Comparison of ENCODE assay signal across 10 cellular contexts in the genomic region with DNA sequence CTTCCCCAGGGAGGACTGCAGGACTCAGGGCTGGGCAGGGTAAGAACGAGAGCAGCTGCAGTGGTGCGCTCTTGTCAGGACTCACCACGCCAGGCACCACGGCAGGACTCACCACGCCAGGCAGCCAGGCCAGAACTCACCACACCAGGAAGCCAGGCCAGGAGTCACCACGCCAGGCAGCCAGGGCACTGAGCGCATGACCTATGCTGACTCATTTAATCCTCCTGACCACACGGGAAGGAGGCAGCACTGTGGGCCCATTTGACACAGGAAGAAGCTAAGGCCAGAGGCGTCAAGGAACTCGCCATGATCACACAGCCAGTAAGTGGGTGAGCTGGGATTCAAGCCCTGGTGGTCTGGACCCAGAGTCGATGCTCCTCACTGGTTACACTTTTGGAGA.
DNase-seq lines count a peak whose midpoint lies in the region; ATAC-seq, FAIRE-seq and TF ChIP-seq lines count a peak whose summit lies in the region.
"Had no signal": no experiment of that assay in that cellular context is flagged by ENCODE, and none has a peak within 500 bp of the region (broad histone marks: within the 10 kb centered on the region; RNA-seq: fewer than 3 reads in every experiment).

No MANE protein-coding gene starts in this region.

- H3K9me3 ChIP-seq in K562 (replicated peaks; ENCODE audit: control insufficient read depth, insufficient read depth, low read depth, low read length) = no peaks in the 10 kb centered on the region
- H3K9me3 ChIP-seq: right lobe of liver had no signal

- DNase-seq in EH (ENCODE audit: low read depth) = peak; percentile 67
- DNase-seq in MV-4-11 (lab: John Stamatoyannopoulos, UW) = peak; percentile 83
- DNase-seq in K562 (ENCODE audit: extremely low read depth in 1 of 4, low spot score in 3 of 4) = peak in 1 of 4 experiments; percentile 20
- no peak for DNase-seq in nephron progenitor cell
- no peak for DNase-seq in NCI-H1092 (lab: John Stamatoyannopoulos, UW)
- DNase-seq in NCI-H524 (lab: John Stamatoyannopoulos, UW) = no peak
- DNase-seq in cerebellar nuclear complex (lab: John Stamatoyannopoulos, UW) = no peak
- DNase-seq in NCI-H1694 treated with DMSO at 0.1 percent for 48 hours (lab: John Stamatoyannopoulos, UW) = no peak
- DNase-seq: Kasumi-1, right lobe of liver had no signal

- CTCF ChIA-PET in K562 (lab: Yijun Ruan, JAX; ENCODE audit: low intra/inter-chr PET ratio) = no interaction called here

- ATAC-seq in K562 = peak; percentile 37; the same call in 1 of the 3 replicates

- H3K4me1 ChIP-seq in K562 (replicated peaks in 1 of 2; ENCODE audit: control insufficient read depth in 2 of 2, insufficient read depth in 2 of 2, low read length in 2 of 2) = peaks cover 0 to 11% of the 10 kb centered on the region in 2 experiments; a peak in 1 of 5 replicates
- H3K4me1 ChIP-seq: right lobe of liver had no signal

- peak overlapping the region in 1 of 2 experiments; percentile 61; a peak in 1 of 4 replicates for H3K9ac ChIP-seq in K562 (ENCODE audit: insufficient read depth in 1 of 2, low read depth in 2 of 2, low read length in 2 of 2)

- H3K79me2 ChIP-seq in K562 (ENCODE audit: control insufficient read depth, insufficient read depth, low read length) = no peaks in the 10 kb centered on the region

- peaks cover 23% of the 10 kb centered on the region for H3K36me3 Mint-ChIP-seq in nephron progenitor cell (ENCODE audit: low read depth)

- no peak overlapping the region for H3K4me3 Mint-ChIP-seq in nephron progenitor cell

- H3K27ac Mint-ChIP-seq in nephron progenitor cell = peak overlapping the region; percentile 48

- H3K9me3 Mint-ChIP-seq in nephron progenitor cell = no peaks in the 10 kb centered on the region

- peaks cover 4% of the 10 kb centered on the region; the same call in 1 of the 3 replicates for H3K36me3 ChIP-seq in K562 (ENCODE audit: control insufficient read depth, insufficient read depth, low read length)

- no peak overlapping the region for H2AFZ ChIP-seq in K562 (ENCODE audit: low read depth, low read length)

- no peaks in the 10 kb centered on the region for H3K4me1 Mint-ChIP-seq in nephron progenitor cell

- no peak overlapping the region for H3K27ac ChIP-seq in K562 (ENCODE audit: extremely low read depth, low read depth, low read length)
- H3K27ac ChIP-seq: right lobe of liver had no signal

- H3K4me3 ChIP-seq in K562 = no peak overlapping the region
- H3K4me3 ChIP-seq: right lobe of liver had no signal

- H3K9me1 ChIP-seq in K562 (ENCODE audit: control insufficient read depth, insufficient read depth, low read length) = peaks cover 2% of the 10 kb centered on the region

- BruUV-seq in K562 (replicated peaks; lab: Mats Ljungman, UMichigan) = no TSS peak

- TF ChIP-seq POLR2A in K562 (conservative IDR thresholded peaks at IDR 0.05) = no peak

- no peak for TF ChIP-seq EP300 in K562 (IDR thresholded peaks at IDR 0.05; ENCODE audit: low read length)

- H3K27me3 Mint-ChIP-seq in nephron progenitor cell (ENCODE audit: low read depth, poor library complexity) = no peaks in the 10 kb centered on the region

- no peak for FAIRE-seq in K562 (lab: Jason Lieb, UNC)

- intact Hi-C loops in K562 (cut with micrococcal nuclease) = loop anchor here (10.0 kb wide), 1 partner anchor 466 kb away; no protein-coding TSS in a partner anchor

- H4K20me1 ChIP-seq in K562 (replicated peaks; ENCODE audit: control insufficient read depth, insufficient read depth, low read length) = peaks cover 11% of the 10 kb centered on the region; the same call in 1 of the 2 replicates

- no peak overlapping the region for H3K4me2 ChIP-seq in K562 (ENCODE audit: insufficient read depth, low read length)

- no peaks in the 10 kb centered on the region for H3K27me3 ChIP-seq in K562 (ENCODE audit: control insufficient read depth in 2 of 2, insufficient read depth in 2 of 2, low read length in 2 of 2)
- H3K27me3 ChIP-seq: right lobe of liver had no signal

- TF ChIP-seq RAD21 in K562 (CRISPR knock-in tag; conservative IDR thresholded peaks at IDR 0.05 in 1 of 2, IDR thresholded peaks at IDR 0.05 in 1 of 2) = no peak

- WGBS in K562 (ENCODE audit: insufficient coverage, low coverage, missing lambda C conversion rate) = 49% methylated on average over 11 of the region's 11 CpGs

- in situ Hi-C loops in K562 (cut with MboI) = no loop called here

- TF ChIP-seq CTCF in K562 (IDR thresholded peaks at IDR 0.05 in 2 of 3, conservative IDR thresholded peaks at IDR 0.05 in 1 of 3; ENCODE audit: insufficient read depth in 2 of 3, low read depth in 1 of 3, low read length in 3 of 3) (no peak), nephron progenitor cell (IDR thresholded peaks at IDR 0.05) (no peak)

- POLR2A ChIA-PET in K562 (lab: Yijun Ruan, JAX) = interaction anchor here (0.7 kb wide), 1 partner anchor 263 kb away, joined by 3 read pairs; no protein-coding TSS in a partner anchor

TF ChIP-seq in K562, 482 proteins besides CTCF, POLR2A, EP300 and RAD21:
- no peak for TF ChIP-seq JUND (IDR thresholded peaks at IDR 0.05; ENCODE audit: borderline replicate concordance, low read depth, low read length)
- TF ChIP-seq JUND (tag; IDR thresholded peaks at IDR 0.05; ENCODE audit: borderline replicate concordance, low read depth, low read length) = no peak
- TF ChIP-seq ARHGAP35 (IDR thresholded peaks at IDR 0.05; ENCODE audit: partially characterized antibody) = no peak
- peak; percentile 73 for TF ChIP-seq FOSL1 (tag; conservative IDR thresholded peaks at IDR 0.05)
- TF ChIP-seq, protein P1, sequence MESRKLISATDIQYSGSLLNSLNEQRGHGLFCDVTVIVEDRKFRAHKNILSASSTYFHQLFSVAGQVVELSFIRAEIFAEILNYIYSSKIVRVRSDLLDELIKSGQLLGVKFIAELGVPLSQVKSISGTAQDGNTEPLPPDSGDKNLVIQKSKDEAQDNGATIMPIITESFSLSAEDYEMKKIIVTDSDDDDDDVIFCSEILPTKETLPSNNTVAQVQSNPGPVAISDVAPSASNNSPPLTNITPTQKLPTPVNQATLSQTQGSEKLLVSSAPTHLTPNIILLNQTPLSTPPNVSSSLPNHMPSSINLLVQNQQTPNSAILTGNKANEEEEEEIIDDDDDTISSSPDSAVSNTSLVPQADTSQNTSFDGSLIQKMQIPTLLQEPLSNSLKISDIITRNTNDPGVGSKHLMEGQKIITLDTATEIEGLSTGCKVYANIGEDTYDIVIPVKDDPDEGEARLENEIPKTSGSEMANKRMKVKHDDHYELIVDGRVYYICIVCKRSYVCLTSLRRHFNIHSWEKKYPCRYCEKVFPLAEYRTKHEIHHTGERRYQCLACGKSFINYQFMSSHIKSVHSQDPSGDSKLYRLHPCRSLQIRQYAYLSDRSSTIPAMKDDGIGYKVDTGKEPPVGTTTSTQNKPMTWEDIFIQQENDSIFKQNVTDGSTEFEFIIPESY (CRISPR knock-in tag; IDR thresholded peaks at IDR 0.05) = peak; percentile 42; the same call in 1 of the 2 replicates
- TF ChIP-seq, protein P2, sequence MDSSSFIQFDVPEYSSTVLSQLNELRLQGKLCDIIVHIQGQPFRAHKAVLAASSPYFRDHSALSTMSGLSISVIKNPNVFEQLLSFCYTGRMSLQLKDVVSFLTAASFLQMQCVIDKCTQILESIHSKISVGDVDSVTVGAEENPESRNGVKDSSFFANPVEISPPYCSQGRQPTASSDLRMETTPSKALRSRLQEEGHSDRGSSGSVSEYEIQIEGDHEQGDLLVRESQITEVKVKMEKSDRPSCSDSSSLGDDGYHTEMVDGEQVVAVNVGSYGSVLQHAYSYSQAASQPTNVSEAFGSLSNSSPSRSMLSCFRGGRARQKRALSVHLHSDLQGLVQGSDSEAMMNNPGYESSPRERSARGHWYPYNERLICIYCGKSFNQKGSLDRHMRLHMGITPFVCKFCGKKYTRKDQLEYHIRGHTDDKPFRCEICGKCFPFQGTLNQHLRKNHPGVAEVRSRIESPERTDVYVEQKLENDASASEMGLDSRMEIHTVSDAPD (CRISPR knock-in tag; IDR thresholded peaks at IDR 0.05) = 0 out of 2 replicates have a peak, but pooled peaks have one; percentile 61
- peak; percentile 28; the same call in 1 of the 2 replicates for TF ChIP-seq NFE2 (IDR thresholded peaks at IDR 0.05; ENCODE audit: low read depth)
- TF ChIP-seq ZFP36 (IDR thresholded peaks at IDR 0.05; ENCODE audit: low read depth, low read length, partially characterized antibody) = peak; percentile 26
- TF ChIP-seq, protein P3, sequence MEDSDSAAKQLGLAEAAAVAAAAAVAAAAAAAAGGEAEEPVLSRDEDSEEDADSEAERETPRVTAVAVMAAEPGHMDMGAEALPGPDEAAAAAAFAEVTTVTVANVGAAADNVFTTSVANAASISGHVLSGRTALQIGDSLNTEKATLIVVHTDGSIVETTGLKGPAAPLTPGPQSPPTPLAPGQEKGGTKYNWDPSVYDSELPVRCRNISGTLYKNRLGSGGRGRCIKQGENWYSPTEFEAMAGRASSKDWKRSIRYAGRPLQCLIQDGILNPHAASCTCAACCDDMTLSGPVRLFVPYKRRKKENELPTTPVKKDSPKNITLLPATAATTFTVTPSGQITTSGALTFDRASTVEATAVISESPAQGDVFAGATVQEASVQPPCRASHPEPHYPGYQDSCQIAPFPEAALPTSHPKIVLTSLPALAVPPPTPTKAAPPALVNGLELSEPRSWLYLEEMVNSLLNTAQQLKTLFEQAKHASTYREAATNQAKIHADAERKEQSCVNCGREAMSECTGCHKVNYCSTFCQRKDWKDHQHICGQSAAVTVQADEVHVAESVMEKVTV (CRISPR knock-in tag; IDR thresholded peaks at IDR 0.05) = no peak
- TF ChIP-seq NR2C2 (CRISPR knock-in tag; IDR thresholded peaks at IDR 0.05) = no peak
- peak; percentile 40; the same call in 1 of the 2 replicates for TF ChIP-seq NR2C2 (tag; IDR thresholded peaks at IDR 0.05)

Comparison
In these comparisons a context has a peak if more than half of its experiments do, and no peak if none do; other contexts are left out.
1. DNase-seq: peak in EH (single experiment) and MV-4-11 (single experiment); none in nephron progenitor cell (single experiment), NCI-H1092 (single experiment), NCI-H524 (0 of 2), cerebellar nuclear complex (0 of 2) and NCI-H1694 treated with DMSO at 0.1 percent for 48 hours (single experiment).